In the genomic region with DNA sequence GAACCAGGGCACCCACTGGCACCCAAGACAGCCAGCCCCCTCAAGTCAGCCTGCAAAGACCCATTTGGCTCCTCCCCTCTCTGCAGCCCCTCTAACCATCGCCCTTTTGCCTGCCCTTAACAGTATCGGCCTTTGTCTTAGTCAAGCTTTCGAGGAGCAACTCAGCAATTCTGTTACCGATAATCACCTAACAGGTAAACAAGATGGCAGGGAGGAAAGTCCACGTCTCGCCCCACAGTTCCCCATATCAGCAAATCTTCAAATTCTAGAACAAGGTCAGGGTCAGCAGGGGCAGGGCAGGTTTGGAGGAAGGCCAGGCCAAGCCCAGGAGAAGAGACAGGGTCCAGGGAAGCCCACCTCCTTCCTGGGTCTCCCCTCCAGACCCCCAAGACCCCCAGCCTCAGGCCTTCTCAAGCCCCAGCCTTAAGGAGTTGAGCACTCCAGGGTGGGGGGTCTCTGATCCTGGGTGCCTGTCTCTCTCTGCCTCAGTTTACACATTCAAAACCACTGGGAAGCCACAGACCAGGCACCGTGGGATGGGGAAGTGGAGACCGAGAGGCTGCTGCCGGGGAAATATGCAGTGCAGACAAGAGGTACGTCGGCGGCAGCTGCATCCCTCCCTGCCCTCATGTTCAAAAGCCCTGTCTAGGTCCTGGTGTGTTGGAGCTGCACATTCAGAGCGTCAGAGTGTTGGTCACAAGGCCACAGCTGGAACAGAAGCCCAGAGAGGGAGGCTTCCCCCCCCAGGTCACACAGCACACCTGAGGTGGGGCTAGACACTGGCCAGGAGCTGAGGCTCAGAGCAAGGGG, we compare ENCODE assay signal across 23 cellular contexts. TPM values are rescaled to one million over a fixed set of nuclear protein-coding genes. Genes with fewer than 3 reads are reported as not detected.
"Had no signal": no experiment of that assay in that cellular context is flagged by ENCODE, and none has a peak within 500 bp of the region (broad histone marks: within the 10 kb centered on the region; RNA-seq: fewer than 3 reads in every experiment).

No MANE protein-coding gene starts in this region.

- H3K9me3 Mint-ChIP-seq: naive B cell, nephron had no signal

- H3K27me3 ChIP-seq: esophagus muscularis mucosa, gastrocnemius medialis, left lung, upper lobe of left lung, uterus had no signal

- H3K36me3 ChIP-seq: gastrocnemius medialis, left lung, neutrophil, upper lobe of left lung, uterus had no signal

- ATAC-seq: gastrocnemius medialis, left lung, psoas muscle, sciatic nerve had no signal

- H3K4me3 Mint-ChIP-seq: immature natural killer cell, naive B cell, nephron had no signal

- H3K27ac Mint-ChIP-seq: immature natural killer cell, nephron had no signal

- H3K4me3 ChIP-seq: esophagus muscularis mucosa, gastrocnemius medialis, left lung, lung, psoas muscle, upper lobe of left lung, uterus had no signal

- H3K27ac ChIP-seq: epithelial cell of prostate, esophagus muscularis mucosa, gastrocnemius medialis, left lung, neutrophil, psoas muscle, upper lobe of left lung, uterus had no signal

- H3K36me3 Mint-ChIP-seq: immature natural killer cell, naive B cell had no signal

- DNase-seq: effector memory CD4-positive, alpha-beta T cell; gastrocnemius medialis; glutamatergic neuron; immature natural killer cell; left lung; mesenchymal stem cell; naive B cell; psoas muscle; retina; stimulated activated CD4-positive, alpha-beta T cell treated with anti-CD3 and anti-CD28 coated beads, Interleukin-2, amount 100 ng/mL, for 24 hours; stimulated activated CD4-positive, alpha-beta T cell treated with anti-CD3 and anti-CD28 coated beads, Interleukin-4, amount 100 ng/mL, for 4 hours; stimulated activated naive CD4-positive, alpha-beta T cell; upper lobe of left lung; uterus had no signal

- H3K9me3 ChIP-seq: esophagus muscularis mucosa, gastrocnemius medialis, left lung, neutrophil, psoas muscle, upper lobe of left lung, uterus had no signal

RNA-seq across cellular contexts. Expression of a gene that starts 18.9 kb away (rescaled TPM):
- total RNA-seq: esophagus muscularis mucosa, fibroblast of villous mesenchyme, gastrocnemius medialis, psoas muscle, skeletal muscle tissue had no signal
- polyA plus RNA-seq: immature natural killer cell, keratinocyte had no signal
